ENCODE assay signal across 1 cellular context in the genomic region with DNA sequence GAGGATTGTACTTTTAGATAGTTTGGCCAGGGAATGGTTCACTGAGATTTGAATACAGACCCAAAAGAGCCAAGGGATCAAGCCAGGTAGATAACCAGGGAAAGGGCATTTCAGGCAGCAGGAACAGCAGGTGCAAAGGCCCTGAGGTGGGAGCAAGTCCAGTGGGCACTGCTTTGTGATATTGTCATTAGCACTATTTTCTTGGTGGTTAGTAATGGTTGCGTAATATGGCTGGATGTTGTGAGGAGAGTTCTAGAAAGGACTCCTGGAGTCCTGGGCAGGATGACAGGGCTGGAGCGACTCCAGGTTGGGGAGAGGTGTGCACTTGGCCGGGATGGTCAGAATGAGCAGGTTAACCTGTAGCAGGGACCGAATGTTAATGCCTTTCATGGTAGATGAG.
TF ChIP-seq lines count a peak whose summit lies in the region.

No MANE protein-coding gene starts in this region.

TF ChIP-seq in IMR-90, 13 proteins besides CTCF, POLR2A, EP300 and RAD21:
- peak; percentile 93 for TF ChIP-seq CEBPB (IDR thresholded peaks at IDR 0.05; ENCODE audit: low read depth, low read length)
- no peak for TF ChIP-seq BHLHE40 (IDR thresholded peaks at IDR 0.05; ENCODE audit: low read depth, low read length)
